1 cellular context compared by ENCODE assay signal in the genomic region with DNA sequence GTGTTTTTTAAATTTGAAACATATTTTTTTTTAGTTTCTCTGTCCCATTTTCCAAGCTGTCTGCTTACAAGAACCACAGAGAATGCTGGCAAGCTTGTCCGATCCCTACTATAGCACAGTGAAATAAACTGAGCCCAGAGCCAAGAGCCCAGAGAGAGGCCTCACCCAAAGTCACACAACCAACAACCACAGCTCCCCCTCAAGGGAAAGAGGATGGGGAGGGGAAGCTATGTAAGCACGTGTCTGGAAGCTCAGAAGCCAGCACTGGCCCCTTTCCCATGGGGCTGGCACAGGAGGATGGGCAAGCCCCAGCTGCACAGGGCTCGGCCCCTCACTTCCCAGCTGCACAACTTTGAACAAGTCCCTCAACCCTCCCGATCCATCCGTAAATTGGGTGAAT.
TF ChIP-seq lines count a peak whose summit lies in the region.

No MANE protein-coding gene starts in this region.

TF ChIP-seq in GM23338, 12 proteins besides CTCF, POLR2A, EP300 and RAD21:
- no peak for TF ChIP-seq POLR2AphosphoS5 (IDR thresholded peaks at IDR 0.05; ENCODE audit: low read depth)
- no peak for TF ChIP-seq EZH2 (IDR thresholded peaks at IDR 0.05; ENCODE audit: low read depth, unreplicated experiment)
- TF ChIP-seq, protein P1, sequence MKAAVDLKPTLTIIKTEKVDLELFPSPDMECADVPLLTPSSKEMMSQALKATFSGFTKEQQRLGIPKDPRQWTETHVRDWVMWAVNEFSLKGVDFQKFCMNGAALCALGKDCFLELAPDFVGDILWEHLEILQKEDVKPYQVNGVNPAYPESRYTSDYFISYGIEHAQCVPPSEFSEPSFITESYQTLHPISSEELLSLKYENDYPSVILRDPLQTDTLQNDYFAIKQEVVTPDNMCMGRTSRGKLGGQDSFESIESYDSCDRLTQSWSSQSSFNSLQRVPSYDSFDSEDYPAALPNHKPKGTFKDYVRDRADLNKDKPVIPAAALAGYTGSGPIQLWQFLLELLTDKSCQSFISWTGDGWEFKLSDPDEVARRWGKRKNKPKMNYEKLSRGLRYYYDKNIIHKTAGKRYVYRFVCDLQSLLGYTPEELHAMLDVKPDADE (IDR thresholded peaks at IDR 0.05), result no peak
- TF ChIP-seq, protein P2, sequence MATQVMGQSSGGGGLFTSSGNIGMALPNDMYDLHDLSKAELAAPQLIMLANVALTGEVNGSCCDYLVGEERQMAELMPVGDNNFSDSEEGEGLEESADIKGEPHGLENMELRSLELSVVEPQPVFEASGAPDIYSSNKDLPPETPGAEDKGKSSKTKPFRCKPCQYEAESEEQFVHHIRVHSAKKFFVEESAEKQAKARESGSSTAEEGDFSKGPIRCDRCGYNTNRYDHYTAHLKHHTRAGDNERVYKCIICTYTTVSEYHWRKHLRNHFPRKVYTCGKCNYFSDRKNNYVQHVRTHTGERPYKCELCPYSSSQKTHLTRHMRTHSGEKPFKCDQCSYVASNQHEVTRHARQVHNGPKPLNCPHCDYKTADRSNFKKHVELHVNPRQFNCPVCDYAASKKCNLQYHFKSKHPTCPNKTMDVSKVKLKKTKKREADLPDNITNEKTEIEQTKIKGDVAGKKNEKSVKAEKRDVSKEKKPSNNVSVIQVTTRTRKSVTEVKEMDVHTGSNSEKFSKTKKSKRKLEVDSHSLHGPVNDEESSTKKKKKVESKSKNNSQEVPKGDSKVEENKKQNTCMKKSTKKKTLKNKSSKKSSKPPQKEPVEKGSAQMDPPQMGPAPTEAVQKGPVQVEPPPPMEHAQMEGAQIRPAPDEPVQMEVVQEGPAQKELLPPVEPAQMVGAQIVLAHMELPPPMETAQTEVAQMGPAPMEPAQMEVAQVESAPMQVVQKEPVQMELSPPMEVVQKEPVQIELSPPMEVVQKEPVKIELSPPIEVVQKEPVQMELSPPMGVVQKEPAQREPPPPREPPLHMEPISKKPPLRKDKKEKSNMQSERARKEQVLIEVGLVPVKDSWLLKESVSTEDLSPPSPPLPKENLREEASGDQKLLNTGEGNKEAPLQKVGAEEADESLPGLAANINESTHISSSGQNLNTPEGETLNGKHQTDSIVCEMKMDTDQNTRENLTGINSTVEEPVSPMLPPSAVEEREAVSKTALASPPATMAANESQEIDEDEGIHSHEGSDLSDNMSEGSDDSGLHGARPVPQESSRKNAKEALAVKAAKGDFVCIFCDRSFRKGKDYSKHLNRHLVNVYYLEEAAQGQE (IDR thresholded peaks at IDR 0.05; ENCODE audit: unreplicated experiment), result no peak
- no peak for TF ChIP-seq NANOG (IDR thresholded peaks at IDR 0.05; ENCODE audit: borderline replicate concordance)
- no peak for TF ChIP-seq ZNF331 (CRISPR knock-in tag; IDR thresholded peaks at IDR 0.05; ENCODE audit: low read depth)
- no peak for TF ChIP-seq JUNB (IDR thresholded peaks at IDR 0.05; ENCODE audit: unreplicated experiment)
- TF ChIP-seq STAT1 (IDR thresholded peaks at IDR 0.05; ENCODE audit: unreplicated experiment), result no peak
- no peak for TF ChIP-seq EZH2phosphoT487 (IDR thresholded peaks at IDR 0.05; ENCODE audit: unreplicated experiment)
- TF ChIP-seq ZNF114 (CRISPR knock-in tag; IDR thresholded peaks at IDR 0.05), result no peak
- TF ChIP-seq, protein P3, sequence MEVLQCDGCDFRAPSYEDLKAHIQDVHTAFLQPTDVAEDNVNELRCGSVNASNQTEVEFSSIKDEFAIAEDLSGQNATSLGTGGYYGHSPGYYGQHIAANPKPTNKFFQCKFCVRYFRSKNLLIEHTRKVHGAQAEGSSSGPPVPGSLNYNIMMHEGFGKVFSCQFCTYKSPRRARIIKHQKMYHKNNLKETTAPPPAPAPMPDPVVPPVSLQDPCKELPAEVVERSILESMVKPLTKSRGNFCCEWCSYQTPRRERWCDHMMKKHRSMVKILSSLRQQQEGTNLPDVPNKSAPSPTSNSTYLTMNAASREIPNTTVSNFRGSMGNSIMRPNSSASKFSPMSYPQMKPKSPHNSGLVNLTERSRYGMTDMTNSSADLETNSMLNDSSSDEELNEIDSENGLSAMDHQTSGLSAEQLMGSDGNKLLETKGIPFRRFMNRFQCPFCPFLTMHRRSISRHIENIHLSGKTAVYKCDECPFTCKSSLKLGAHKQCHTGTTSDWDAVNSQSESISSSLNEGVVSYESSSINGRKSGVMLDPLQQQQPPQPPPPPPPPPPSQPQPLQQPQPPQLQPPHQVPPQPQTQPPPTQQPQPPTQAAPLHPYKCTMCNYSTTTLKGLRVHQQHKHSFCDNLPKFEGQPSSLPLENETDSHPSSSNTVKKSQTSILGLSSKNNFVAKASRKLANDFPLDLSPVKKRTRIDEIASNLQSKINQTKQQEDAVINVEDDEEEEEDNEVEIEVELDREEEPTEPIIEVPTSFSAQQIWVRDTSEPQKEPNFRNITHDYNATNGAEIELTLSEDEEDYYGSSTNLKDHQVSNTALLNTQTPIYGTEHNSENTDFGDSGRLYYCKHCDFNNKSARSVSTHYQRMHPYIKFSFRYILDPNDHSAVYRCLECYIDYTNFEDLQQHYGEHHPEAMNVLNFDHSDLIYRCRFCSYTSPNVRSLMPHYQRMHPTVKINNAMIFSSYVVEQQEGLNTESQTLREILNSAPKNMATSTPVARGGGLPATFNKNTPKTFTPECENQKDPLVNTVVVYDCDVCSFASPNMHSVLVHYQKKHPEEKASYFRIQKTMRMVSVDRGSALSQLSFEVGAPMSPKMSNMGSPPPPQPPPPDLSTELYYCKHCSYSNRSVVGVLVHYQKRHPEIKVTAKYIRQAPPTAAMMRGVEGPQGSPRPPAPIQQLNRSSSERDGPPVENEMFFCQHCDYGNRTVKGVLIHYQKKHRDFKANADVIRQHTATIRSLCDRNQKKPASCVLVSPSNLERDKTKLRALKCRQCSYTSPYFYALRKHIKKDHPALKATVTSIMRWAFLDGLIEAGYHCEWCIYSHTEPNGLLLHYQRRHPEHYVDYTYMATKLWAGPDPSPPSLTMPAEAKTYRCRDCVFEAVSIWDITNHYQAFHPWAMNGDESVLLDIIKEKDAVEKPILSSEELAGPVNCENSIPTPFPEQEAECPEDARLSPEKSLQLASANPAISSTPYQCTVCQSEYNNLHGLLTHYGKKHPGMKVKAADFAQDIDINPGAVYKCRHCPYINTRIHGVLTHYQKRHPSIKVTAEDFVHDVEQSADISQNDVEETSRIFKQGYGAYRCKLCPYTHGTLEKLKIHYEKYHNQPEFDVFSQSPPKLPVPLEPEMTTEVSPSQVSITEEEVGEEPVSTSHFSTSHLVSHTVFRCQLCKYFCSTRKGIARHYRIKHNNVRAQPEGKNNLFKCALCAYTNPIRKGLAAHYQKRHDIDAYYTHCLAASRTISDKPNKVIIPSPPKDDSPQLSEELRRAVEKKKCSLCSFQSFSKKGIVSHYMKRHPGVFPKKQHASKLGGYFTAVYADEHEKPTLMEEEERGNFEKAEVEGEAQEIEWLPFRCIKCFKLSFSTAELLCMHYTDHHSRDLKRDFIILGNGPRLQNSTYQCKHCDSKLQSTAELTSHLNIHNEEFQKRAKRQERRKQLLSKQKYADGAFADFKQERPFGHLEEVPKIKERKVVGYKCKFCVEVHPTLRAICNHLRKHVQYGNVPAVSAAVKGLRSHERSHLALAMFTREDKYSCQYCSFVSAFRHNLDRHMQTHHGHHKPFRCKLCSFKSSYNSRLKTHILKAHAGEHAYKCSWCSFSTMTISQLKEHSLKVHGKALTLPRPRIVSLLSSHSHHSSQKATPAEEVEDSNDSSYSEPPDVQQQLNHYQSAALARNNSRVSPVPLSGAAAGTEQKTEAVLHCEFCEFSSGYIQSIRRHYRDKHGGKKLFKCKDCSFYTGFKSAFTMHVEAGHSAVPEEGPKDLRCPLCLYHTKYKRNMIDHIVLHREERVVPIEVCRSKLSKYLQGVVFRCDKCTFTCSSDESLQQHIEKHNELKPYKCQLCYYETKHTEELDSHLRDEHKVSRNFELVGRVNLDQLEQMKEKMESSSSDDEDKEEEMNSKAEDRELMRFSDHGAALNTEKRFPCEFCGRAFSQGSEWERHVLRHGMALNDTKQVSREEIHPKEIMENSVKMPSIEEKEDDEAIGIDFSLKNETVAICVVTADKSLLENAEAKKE (CRISPR knock-in tag; IDR thresholded peaks at IDR 0.05), result no peak
- no peak for TF ChIP-seq CREB1 (CRISPR knock-in tag; IDR thresholded peaks at IDR 0.05; ENCODE audit: low read depth)
